ENCODE assay signal across 8 cellular contexts in genomic region chr9:79572891-79573696, GRCh38. TPM values are rescaled to one million over a fixed set of nuclear protein-coding genes. Genes with fewer than 3 reads are reported as not detected.
A peak's percentile ranks its signal among the peaks of the same experiment; 100 is the strongest.
DNase-seq lines count a peak whose midpoint lies in the region; ATAC-seq and TF ChIP-seq lines count a peak whose summit lies in the region.

No MANE protein-coding gene starts in this region.

- peak overlapping the region; percentile 64 for H2AK5ac ChIP-seq in trophoblast cell (ENCODE audit: low read length)

- H3K18ac ChIP-seq in trophoblast cell (ENCODE audit: low read length): peak overlapping the region; percentile 98

- peaks cover 0 to 6% of the 10 kb centered on the region in 2 experiments for H3K4me1 ChIP-seq in trophoblast cell (ENCODE audit: control insufficient read depth in 1 of 2, insufficient read depth in 2 of 2, low read length in 2 of 2)

- intact Hi-C loops in cardiac septum (cut with DNase I): loop anchor here (5.0 to 10.0 kb wide), 3 partner anchors 49 to 232 kb away; no protein-coding TSS in a partner anchor

- peak overlapping the region; percentile 97 for H2BK5ac ChIP-seq in trophoblast cell (ENCODE audit: low read depth, low read length, poor library complexity)

- no peak overlapping the region for H3K23ac ChIP-seq in trophoblast cell (ENCODE audit: low read length)

- peak overlapping the region; percentile 68 for H2BK120ac ChIP-seq in trophoblast cell (ENCODE audit: insufficient read depth, low read length, poor library complexity)

- H2BK12ac ChIP-seq in trophoblast cell (ENCODE audit: low read length): peak overlapping the region; percentile 50

- TF ChIP-seq CTCF in GM12864 (IDR thresholded peaks at IDR 0.05; ENCODE audit: low read depth, low read length, missing control alignments): no peak

- H3K4me2 ChIP-seq in trophoblast cell (ENCODE audit: low read length): peak overlapping the region; percentile 59

- H3K14ac ChIP-seq in trophoblast cell (ENCODE audit: low read length): peak overlapping the region; percentile 72

- WGBS in trophoblast cell (ENCODE audit: extremely low coverage, insufficient coverage, insufficient read length): no CpG with 5 or more reads among the region's 96 CpGs

- peak overlapping the region; percentile 100 for H3K4ac ChIP-seq in trophoblast cell (ENCODE audit: low read depth, low read length)

- H3K36me3 ChIP-seq in trophoblast cell (ENCODE audit: control insufficient read depth in 1 of 2, insufficient read depth in 2 of 2, low read length in 2 of 2): peaks cover 0 to 2% of the 10 kb centered on the region in 2 experiments

- peak overlapping the region; percentile 88 for H2AFZ ChIP-seq in trophoblast cell (ENCODE audit: insufficient read depth, low read length, poor library complexity)

- no peak for DNase-seq in GM12864 (ENCODE audit: low read depth)
- DNase-seq in OCI-M1 (lab: John Stamatoyannopoulos, UW): peak; percentile 73
- peak; percentile 60 for DNase-seq in activated naive CD4-positive, alpha-beta T cell treated with anti-CD3 and anti-CD28 coated beads, Interleukin-2, amount 50 U/mL, for 16 hours
- peak; percentile 91 for DNase-seq in cardiac septum (ENCODE audit: low spot score)
- peak; percentile 24 to 50 for DNase-seq in trophoblast cell
- no peak for DNase-seq in SW 1271 (lab: John Stamatoyannopoulos, UW)

- H3K27ac ChIP-seq in trophoblast cell (ENCODE audit: low read depth, low read length): peak overlapping the region; percentile 89

- H3K9me3 ChIP-seq in trophoblast cell (ENCODE audit: insufficient read depth, low read depth, low read length): no peaks in the 10 kb centered on the region

- peak overlapping the region; percentile 83 for H4K8ac ChIP-seq in trophoblast cell (ENCODE audit: low read depth, low read length)

- H3K9ac ChIP-seq in trophoblast cell (ENCODE audit: low read length): peak overlapping the region; percentile 85

- H4K12ac ChIP-seq in trophoblast cell (ENCODE audit: low read depth, low read length): peak overlapping the region; percentile 72

- no peak for ATAC-seq in GM21526 (IDR thresholded peaks at IDR 0.05; ENCODE audit: low FRiP score, unreplicated experiment)
- ATAC-seq in GM18519 (IDR thresholded peaks at IDR 0.05; ENCODE audit: low FRiP score, unreplicated experiment): no peak

- peak overlapping the region; percentile 92 for H4K91ac ChIP-seq in trophoblast cell (ENCODE audit: low read depth, low read length)

- H3K79me2 ChIP-seq in trophoblast cell (ENCODE audit: control insufficient read depth, insufficient read depth, low read length, poor library complexity): peaks cover 17% of the 10 kb centered on the region

- H3K27me3 ChIP-seq in trophoblast cell (ENCODE audit: insufficient read depth, low read length): no peaks in the 10 kb centered on the region

- H3K79me1 ChIP-seq in trophoblast cell (ENCODE audit: low read length): peaks cover 29% of the 10 kb centered on the region

- peak overlapping the region; percentile 67 for H3K4me3 ChIP-seq in GM12864 (ENCODE audit: low read depth, low read length)
- peak overlapping the region; percentile 95 for H3K4me3 ChIP-seq in trophoblast cell (ENCODE audit: low read depth, low read length)

RNA-seq across cellular contexts. Expression of gene TLE4, which starts 1.3 kb away (rescaled TPM):
- total RNA-seq in cardiac septum: 17.4 TPM
- polyA plus RNA-seq in trophoblast cell (2013): 103 and 108 TPM in 2 replicates

Comparison
In these comparisons a context has a peak if more than half of its experiments do, and no peak if none do; other contexts are left out.
1. DNase-seq: peak in OCI-M1 (single experiment), activated naive CD4-positive, alpha-beta T cell treated with anti-CD3 and anti-CD28 coated beads, Interleukin-2, amount 50 U/mL, for 16 hours (single experiment), cardiac septum (single experiment) and trophoblast cell (2 of 2); none in GM12864 (single experiment) and SW 1271 (0 of 2).